Comparison of ENCODE assay signal across 1 cellular context in genomic region chrX:101617211-101618191, GRCh38.
TF ChIP-seq lines count a peak whose summit lies in the region.

TSS of gene ARMCX6 (minus strand) at chrX:101618000. CDS start at chrX:101616620, 1,380 bp downstream.

TF ChIP-seq in HEK293, 187 proteins besides CTCF, POLR2A, EP300 and RAD21 (continued from another document and continues in another):
- peak; percentile 49 for TF ChIP-seq PATZ1 (tag by site-specific recombination; IDR thresholded peaks at IDR 0.05)
- TF ChIP-seq ZNF324 (tag by site-specific recombination; IDR thresholded peaks at IDR 0.05): no peak
- TF ChIP-seq ZNF2 (tag by site-specific recombination; IDR thresholded peaks at IDR 0.05): no peak
- no peak for TF ChIP-seq ZNF26 (tag by site-specific recombination; IDR thresholded peaks at IDR 0.05)
- TF ChIP-seq ZNF354C (tag by site-specific recombination; IDR thresholded peaks at IDR 0.05; ENCODE audit: borderline replicate concordance, low read depth): no peak
- TF ChIP-seq ZNF555 (tag by site-specific recombination; conservative IDR thresholded peaks at IDR 0.05): no peak
- TF ChIP-seq ZNF654 (tag by site-specific recombination; IDR thresholded peaks at IDR 0.05; ENCODE audit: low read depth): peak; percentile 19; the same call in 1 of the 2 replicates
- TF ChIP-seq ZBTB10 (tag by site-specific recombination; IDR thresholded peaks at IDR 0.05): no peak
- no peak for TF ChIP-seq ZNF362 (tag by site-specific recombination; IDR thresholded peaks at IDR 0.05)
- peak; percentile 67; the same call in 1 of the 2 replicates for TF ChIP-seq KLF9 (tag by site-specific recombination; IDR thresholded peaks at IDR 0.05; ENCODE audit: low read depth)
- TF ChIP-seq ZNF513 (tag by site-specific recombination; IDR thresholded peaks at IDR 0.05): no peak
- TF ChIP-seq ZBTB17 (tag by site-specific recombination; IDR thresholded peaks at IDR 0.05): 0 out of 2 replicates have a peak, but pooled peaks have one; percentile 13
- TF ChIP-seq ZSCAN30 (tag by site-specific recombination; IDR thresholded peaks at IDR 0.05): no peak
- no peak for TF ChIP-seq ZNF529 (tag by site-specific recombination; IDR thresholded peaks at IDR 0.05; ENCODE audit: insufficient replicate concordance)
- TF ChIP-seq ZNF626 (tag by site-specific recombination; IDR thresholded peaks at IDR 0.05): no peak
- TF ChIP-seq INSM2 (tag by site-specific recombination; IDR thresholded peaks at IDR 0.05): no peak
- TF ChIP-seq ZBTB6 (tag by site-specific recombination; IDR thresholded peaks at IDR 0.05): no peak
- TF ChIP-seq ZBTB11 (tag by site-specific recombination; conservative IDR thresholded peaks at IDR 0.05; ENCODE audit: low read depth): peak; percentile 42; the same call in 1 of the 2 replicates
- no peak for TF ChIP-seq SETDB1 (IDR thresholded peaks at IDR 0.05; ENCODE audit: insufficient read length, low read length)
- TF ChIP-seq ZNF223 (tag by site-specific recombination; IDR thresholded peaks at IDR 0.05): no peak
- TF ChIP-seq PRDM10 (tag by site-specific recombination; IDR thresholded peaks at IDR 0.05): peak; percentile 12; the same call in 1 of the 2 replicates
- no peak for TF ChIP-seq BCL11B (tag by site-specific recombination; IDR thresholded peaks at IDR 0.05; ENCODE audit: low read depth)
- TF ChIP-seq ZNF19 (tag by site-specific recombination; IDR thresholded peaks at IDR 0.05; ENCODE audit: low read depth): no peak
- TF ChIP-seq ZNF677 (tag by site-specific recombination; IDR thresholded peaks at IDR 0.05): no peak
- no peak for TF ChIP-seq ZNF394 (tag by site-specific recombination; IDR thresholded peaks at IDR 0.05; ENCODE audit: borderline replicate concordance)
- TF ChIP-seq GFI1B (tag by site-specific recombination; IDR thresholded peaks at IDR 0.05): no peak
- TF ChIP-seq MYNN (tag by site-specific recombination; IDR thresholded peaks at IDR 0.05; ENCODE audit: borderline replicate concordance): no peak
- no peak for TF ChIP-seq ELK4 (IDR thresholded peaks at IDR 0.05; ENCODE audit: borderline replicate concordance, low read depth, low read length)
- no peak for TF ChIP-seq ZNF558 (tag by site-specific recombination; IDR thresholded peaks at IDR 0.05)
- TF ChIP-seq ZNF791 (tag by site-specific recombination; IDR thresholded peaks at IDR 0.05): no peak
- no peak for TF ChIP-seq ZNF843 (tag by site-specific recombination; IDR thresholded peaks at IDR 0.05)
- peak; percentile 32; the same call in 1 of the 2 replicates for TF ChIP-seq EGR2 (tag by site-specific recombination; IDR thresholded peaks at IDR 0.05; ENCODE audit: low read depth)
- no peak for TF ChIP-seq SP7 (tag by site-specific recombination; IDR thresholded peaks at IDR 0.05)
- no peak for TF ChIP-seq ZNF658 (tag by site-specific recombination; IDR thresholded peaks at IDR 0.05)
- TF ChIP-seq PBX3 (CRISPR knock-in tag; IDR thresholded peaks at IDR 0.05): no peak
